In the genomic region with DNA sequence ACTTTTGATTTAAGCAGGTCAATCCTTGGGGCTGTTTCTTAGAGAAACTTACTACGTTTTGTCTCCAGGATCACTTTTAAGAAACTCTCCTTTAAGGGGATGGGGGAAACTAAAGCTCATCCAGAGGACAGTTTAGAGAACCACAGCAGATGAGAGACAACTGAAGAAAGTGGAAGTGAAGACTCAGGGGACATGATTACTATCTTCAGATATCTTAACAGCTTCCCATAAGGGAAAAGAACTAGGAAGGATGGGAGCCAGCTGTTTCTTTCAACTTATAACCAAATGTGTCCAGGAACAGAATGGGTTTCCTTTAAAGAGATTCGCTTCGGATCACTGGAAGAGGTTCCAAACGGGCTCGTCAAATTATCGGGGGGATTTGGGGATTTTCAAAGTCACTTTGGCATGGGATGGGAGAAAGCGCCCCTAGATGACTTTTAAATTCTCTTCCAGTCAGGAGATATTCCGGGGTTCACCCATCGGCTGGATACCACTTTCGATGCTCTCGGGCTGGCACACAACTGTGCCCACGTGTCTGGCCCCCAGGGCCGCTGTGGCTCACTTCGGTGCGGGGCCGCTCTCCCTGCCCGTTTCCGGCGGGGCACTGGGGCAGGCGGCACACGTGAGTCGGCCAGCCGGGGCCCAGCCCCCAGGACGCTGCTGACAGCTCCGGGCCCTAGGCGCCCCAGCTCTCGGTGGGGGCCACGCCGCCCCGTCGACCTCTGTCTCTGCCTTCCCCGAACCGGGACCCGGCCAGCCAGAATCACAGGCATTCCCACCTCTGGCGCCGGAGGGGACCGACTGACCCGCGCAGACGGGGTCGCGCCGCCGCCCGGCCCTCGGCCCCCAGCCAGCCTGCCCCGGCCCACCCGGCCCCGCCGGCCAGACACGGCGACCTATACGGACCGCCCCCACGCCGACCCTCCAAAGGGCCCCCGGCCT, we compare ENCODE assay signal across 8 cellular contexts. TPM values are rescaled to one million over a fixed set of nuclear protein-coding genes. Genes with fewer than 3 reads are reported as not detected.
DNase-seq lines count a peak whose midpoint lies in the region; ATAC-seq, FAIRE-seq and TF ChIP-seq lines count a peak whose summit lies in the region.

No MANE protein-coding gene starts in this region.

- DNase-seq in C1 segment of cervical spinal cord (lab: John Stamatoyannopoulos, UW) (peak in 12 of 14 donors; percentile 11 to 66 (median 42)), GM19239 (ENCODE audit: insufficient read length, low spot score) (peak; percentile 66), SK-N-MC (ENCODE audit: low read depth, low spot score) (no peak), left cardiac atrium (peak; percentile 76), progenitor cell of endocrine pancreas (ENCODE audit: low spot score, unreplicated experiment) (peak; percentile 42), inferior parietal cortex (ENCODE audit: extremely low spot score) (no peak)
- peak; percentile 65 for DNase-seq in activated naive CD8-positive, alpha-beta T cell treated with anti-CD3 and anti-CD28 coated beads, Interleukin-2, amount 10 ng/mL, durations not matched to agents 7 days and 5 days

- no peaks in the 10 kb centered on the region for H3K9me3 Mint-ChIP-seq in activated naive CD8-positive, alpha-beta T cell treated with anti-CD3 and anti-CD28 coated beads, Interleukin-2, amount 10 ng/mL, durations not matched to agents 7 days and 5 days
- no peaks in the 10 kb centered on the region for H3K9me3 Mint-ChIP-seq in progenitor cell of endocrine pancreas (ENCODE audit: low read depth)

- peak overlapping the region; percentile 80 for H3K27ac Mint-ChIP-seq in activated naive CD8-positive, alpha-beta T cell treated with anti-CD3 and anti-CD28 coated beads, Interleukin-2, amount 10 ng/mL, durations not matched to agents 7 days and 5 days
- peak overlapping the region; percentile 90 for H3K27ac Mint-ChIP-seq in progenitor cell of endocrine pancreas

- no peaks in the 10 kb centered on the region for H3K36me3 ChIP-seq in SK-N-MC (ENCODE audit: insufficient read depth, low read length)

- intact Hi-C loops in left cardiac atrium (cut with DNase I): no loop called here

- peak overlapping the region; percentile 82 for H3K4me3 Mint-ChIP-seq in activated naive CD8-positive, alpha-beta T cell treated with anti-CD3 and anti-CD28 coated beads, Interleukin-2, amount 10 ng/mL, durations not matched to agents 7 days and 5 days
- H3K4me3 Mint-ChIP-seq in progenitor cell of endocrine pancreas (ENCODE audit: low read depth): peak overlapping the region; percentile 73

- POLR2A ChIA-PET in activated naive CD8-positive, alpha-beta T cell treated with anti-CD3 and anti-CD28 coated beads, Interleukin-2, amount 10 ng/mL, durations not matched to agents 7 days and 5 days (lab: Charles Lee): interaction anchor here (0.6 to 1.1 kb wide), 4 partner anchors 9 to 1186 kb away, joined by 3 to 5 read pairs (median 4); a partner anchor contains a TSS

- H3K27me3 Mint-ChIP-seq in activated naive CD8-positive, alpha-beta T cell treated with anti-CD3 and anti-CD28 coated beads, Interleukin-2, amount 10 ng/mL, durations not matched to agents 7 days and 5 days: peaks cover 5% of the 10 kb centered on the region
- peaks cover 7% of the 10 kb centered on the region for H3K27me3 Mint-ChIP-seq in progenitor cell of endocrine pancreas

- no peak for TF ChIP-seq CTCF in progenitor cell of endocrine pancreas (IDR thresholded peaks at IDR 0.05; ENCODE audit: unreplicated experiment)

- peak overlapping the region; percentile 85 for H3K9ac ChIP-seq in SK-N-MC (ENCODE audit: insufficient read length)

- ATAC-seq in HG03442 (IDR thresholded peaks at IDR 0.05; ENCODE audit: unreplicated experiment) (peak; percentile 45), left cardiac atrium (peak; percentile 78 to 81)
- peak; percentile 53 for ATAC-seq in activated naive CD8-positive, alpha-beta T cell treated with anti-CD3 and anti-CD28 coated beads, Interleukin-2, amount 10 ng/mL, durations not matched to agents 7 days and 5 days (ENCODE audit: low read depth)

- peaks cover 29% of the 10 kb centered on the region for H3K4me1 Mint-ChIP-seq in activated naive CD8-positive, alpha-beta T cell treated with anti-CD3 and anti-CD28 coated beads, Interleukin-2, amount 10 ng/mL, durations not matched to agents 7 days and 5 days
- peaks cover 23% of the 10 kb centered on the region for H3K4me1 Mint-ChIP-seq in progenitor cell of endocrine pancreas (ENCODE audit: low read depth)

- peak overlapping the region; percentile 85 for H3K4me3 ChIP-seq in SK-N-MC

- peaks cover 1% of the 10 kb centered on the region for H3K36me3 Mint-ChIP-seq in activated naive CD8-positive, alpha-beta T cell treated with anti-CD3 and anti-CD28 coated beads, Interleukin-2, amount 10 ng/mL, durations not matched to agents 7 days and 5 days
- no peaks in the 10 kb centered on the region for H3K36me3 Mint-ChIP-seq in progenitor cell of endocrine pancreas (ENCODE audit: insufficient read depth)

- H3K9me3 ChIP-seq in SK-N-MC (ENCODE audit: low read depth, low read length): no peaks in the 10 kb centered on the region

- peak; percentile 86 for FAIRE-seq in GM19239 (lab: Jason Lieb, UNC)

- H3K27ac ChIP-seq in SK-N-MC: peak overlapping the region; percentile 81

RNA-seq across cellular contexts. Expression of a gene that starts 1.0 kb away (rescaled TPM):
- 10 to 100 TPM; 24.2 to 25.5 TPM for total RNA-seq in activated naive CD8-positive, alpha-beta T cell treated with anti-CD3 and anti-CD28 coated beads, Interleukin-2, amount 10 ng/mL, durations not matched to agents 7 days and 5 days
- total RNA-seq in left cardiac atrium: 10 to 100 TPM; 49.5 to 53.6 TPM
- total RNA-seq in progenitor cell of endocrine pancreas: 55.4 and 57.6 TPM in 2 replicates

Comparison
In these comparisons a context has a peak if more than half of its experiments do, and no peak if none do; other contexts are left out.
1. DNase-seq: peak in C1 segment of cervical spinal cord (12 of 14), GM19239 (single experiment), activated naive CD8-positive, alpha-beta T cell treated with anti-CD3 and anti-CD28 coated beads, Interleukin-2, amount 10 ng/mL, durations not matched to agents 7 days and 5 days (single experiment), left cardiac atrium (single experiment) and progenitor cell of endocrine pancreas (single experiment); none in SK-N-MC (single experiment) and inferior parietal cortex (single experiment).
2. Peak in every context shown above with its lines, with median percentiles within 50 percentile points of each other: ATAC-seq.